In genomic region chr15:78565097-78565950, GRCh38 we compare ENCODE assay signal across 8 cellular contexts. TPM values are rescaled to one million over a fixed set of nuclear protein-coding genes. Genes with fewer than 3 reads are reported as not detected.
DNase-seq lines count a peak whose midpoint lies in the region; ATAC-seq and TF ChIP-seq lines count a peak whose summit lies in the region.

TSS of gene CHRNA5 (plus strand) at chr15:78565520. CDS start at chr15:78565720, 200 bp downstream.

- DNase-seq in DMS79 treated with DMSO at 0.1 percent for 48 hours (lab: John Stamatoyannopoulos, UW) (peak; percentile 56), H4 (ENCODE audit: low spot score) (peak; percentile 83), MG63 (peak; percentile 91), SHP77 (lab: John Stamatoyannopoulos, UW) (peak; percentile 94 to 95), activated gamma-delta T cell treated with Interleukin-2 at 50 U/mL for 16 hours (peak; percentile 54), germinal center (ENCODE audit: low spot score) (peak; percentile 82), posterior cingulate gyrus (peak in 8 of 10 donors; percentile 11 to 92 (median 52)), upper lobe of right lung (peak; percentile 94)

- peak within 1 kb of the TSS; percentile 46 for H3K4me3 ChIP-seq in MG63
- peak within 1 kb of the TSS; percentile 55 for H3K4me3 ChIP-seq in upper lobe of right lung

- no peak for TF ChIP-seq CTCF in upper lobe of right lung (IDR thresholded peaks at IDR 0.05)

- intact Hi-C loops in posterior cingulate gyrus (cut with DNase I), result no loop called here
- intact Hi-C loops in upper lobe of right lung (cut with DNase I), result no loop called here

- peaks cover 5% of the 10 kb centered on the region for H3K4me1 ChIP-seq in upper lobe of right lung

- H3K36me3 ChIP-seq in MG63 (no peaks in the 10 kb centered on the region), upper lobe of right lung (no peaks in the 10 kb centered on the region)

- H3K27ac ChIP-seq in upper lobe of right lung, result no peak within 1 kb of the TSS

- H3K9me3 ChIP-seq in MG63 (no peaks in the 10 kb centered on the region), upper lobe of right lung (no peaks in the 10 kb centered on the region)

- peaks cover 49% of the 10 kb centered on the region for H3K27me3 ChIP-seq in MG63
- H3K27me3 ChIP-seq in upper lobe of right lung, result peaks cover 16% of the 10 kb centered on the region

- peak; percentile 99 for ATAC-seq in upper lobe of right lung

RNA-seq across cellular contexts. Expression of gene CHRNA5, which starts in this region (rescaled TPM):
- total RNA-seq in H4 (2014; rRNA removed; shearing (Covaris generic)), result 27.0 and 39.4 TPM in 2 replicates
- total RNA-seq in MG63 (2014; rRNA removed; shearing (Covaris generic); ENCODE audit: low replicate concordance), result 3.1 and 3.9 TPM in 2 replicates
- 1.2 TPM for total RNA-seq in upper lobe of right lung
